ENCODE assay signal across 24 cellular contexts in genomic region chr15:40136470-40136869, GRCh38.
"Had no signal": no experiment of that assay in that cellular context is flagged by ENCODE, and none has a peak within 500 bp of the region (broad histone marks: within the 10 kb centered on the region; RNA-seq: fewer than 3 reads in every experiment).

No MANE protein-coding gene starts in this region.

- ATAC-seq: gastrocnemius medialis; left cardiac atrium; naive thymus-derived CD8-positive, alpha-beta T cell; stimulated activated memory B cell treated with anti-CD40 and anti-IgM and Interleukin-4, amounts not matched to agents 10 μg/mL and 1 μg/mL and 100 μg/mL, for 72 hours; upper lobe of right lung had no signal

- FAIRE-seq: keratinocyte had no signal

- H3K9me3 ChIP-seq: colonic mucosa, esophagus muscularis mucosa, gastrocnemius medialis, left ventricle myocardium inferior, lower lobe of right lung, neutrophil, right atrium auricular region, spleen, tibial artery, upper lobe of right lung, vagina had no signal

- H3K27me3 ChIP-seq: colonic mucosa, right atrium auricular region, spleen, upper lobe of right lung, vagina had no signal

- H3K36me3 ChIP-seq: colonic mucosa, esophagus muscularis mucosa, gastrocnemius medialis, left ventricle myocardium inferior, lower lobe of right lung, neutrophil, right atrium auricular region, spleen, tibial artery, upper lobe of right lung, vagina had no signal

- H3K4me1 ChIP-seq: colonic mucosa, esophagus muscularis mucosa, gastrocnemius medialis, left ventricle myocardium inferior, lower lobe of right lung, right atrium auricular region, spleen, tibial artery, upper lobe of right lung, vagina had no signal

- DNase-seq: caudate nucleus; colonic mucosa; effector memory CD4-positive, alpha-beta T cell; gastrocnemius medialis; immature natural killer cell; left cardiac atrium; left ventricle myocardium inferior; lower lobe of right lung; mesenchymal stem cell; midbrain; spleen; stimulated activated CD4-positive, alpha-beta T cell treated with anti-CD3 and anti-CD28 coated beads, Interleukin-15, amount 100 ng/mL, for 24 hours; stimulated activated CD4-positive, alpha-beta T cell treated with anti-CD3 and anti-CD28 coated beads, Interleukin-1b, Interleukin-23, amount 100 ng/mL, for 48 hours; stimulated activated CD4-positive, alpha-beta T cell treated with anti-CD3 and anti-CD28 coated beads, Interleukin-4, amount 100 ng/mL, for 24 hours; tibial artery; upper lobe of right lung had no signal

- H3K27ac ChIP-seq: colonic mucosa, epithelial cell of prostate, esophagus muscularis mucosa, gastrocnemius medialis, left ventricle myocardium inferior, lower lobe of right lung, neutrophil, right atrium auricular region, spleen, tibial artery, upper lobe of right lung, vagina had no signal

- H3K4me3 ChIP-seq: colonic mucosa, esophagus muscularis mucosa, gastrocnemius medialis, left ventricle myocardium inferior, lower lobe of right lung, right atrium auricular region, spleen, tibial artery, upper lobe of right lung, vagina had no signal
